Comparison of ENCODE assay signal across 1 cellular context in the genomic region with DNA sequence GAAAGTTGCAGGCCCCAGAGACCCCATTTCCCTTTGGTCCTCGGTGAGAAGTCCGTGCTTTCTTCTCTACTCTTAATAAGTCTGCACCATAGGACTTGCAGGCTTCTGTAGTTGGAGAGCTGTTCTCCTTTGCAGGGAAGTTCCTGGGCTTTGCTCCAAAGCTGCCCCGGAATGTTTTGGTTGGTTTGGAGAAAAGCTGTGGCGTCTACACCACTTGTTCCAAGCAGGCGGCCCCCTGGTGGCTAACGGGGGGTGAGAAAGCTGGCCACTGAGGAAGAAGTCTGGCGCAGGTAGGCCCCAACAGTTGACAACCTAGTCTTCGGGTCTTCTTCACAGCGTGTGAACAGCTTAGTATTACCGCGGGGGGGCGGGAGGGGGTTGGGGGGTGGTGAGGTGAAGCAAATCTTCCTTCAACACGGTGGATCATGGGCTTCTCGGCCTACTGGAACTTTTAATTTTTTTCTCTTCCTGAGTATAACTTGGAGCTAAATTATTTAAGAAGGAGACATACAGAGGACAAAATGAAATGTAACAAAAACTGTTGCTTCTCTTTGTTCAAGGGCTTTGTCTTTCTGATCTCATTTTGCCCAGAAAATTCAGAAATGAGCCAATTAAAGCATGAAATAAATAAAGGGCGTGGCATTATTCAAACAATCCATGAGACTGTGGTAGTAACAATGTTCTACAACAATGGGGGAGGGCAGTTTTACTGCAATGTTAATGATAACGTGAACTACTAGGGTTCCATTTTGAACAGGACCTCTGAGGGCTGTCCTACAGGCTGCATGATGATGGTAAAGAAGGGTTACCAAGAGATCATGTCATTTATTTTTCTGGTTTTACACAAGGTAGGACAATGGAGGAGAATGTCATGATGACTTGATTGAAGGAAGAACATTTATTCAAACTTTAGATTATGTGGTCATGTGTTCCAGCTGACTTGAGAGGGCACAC.
TF ChIP-seq lines count a peak whose summit lies in the region.

No MANE protein-coding gene starts in this region.

TF ChIP-seq in GM23338, 12 proteins besides CTCF, POLR2A, EP300 and RAD21 (continued from another document):
- TF ChIP-seq, protein P1, sequence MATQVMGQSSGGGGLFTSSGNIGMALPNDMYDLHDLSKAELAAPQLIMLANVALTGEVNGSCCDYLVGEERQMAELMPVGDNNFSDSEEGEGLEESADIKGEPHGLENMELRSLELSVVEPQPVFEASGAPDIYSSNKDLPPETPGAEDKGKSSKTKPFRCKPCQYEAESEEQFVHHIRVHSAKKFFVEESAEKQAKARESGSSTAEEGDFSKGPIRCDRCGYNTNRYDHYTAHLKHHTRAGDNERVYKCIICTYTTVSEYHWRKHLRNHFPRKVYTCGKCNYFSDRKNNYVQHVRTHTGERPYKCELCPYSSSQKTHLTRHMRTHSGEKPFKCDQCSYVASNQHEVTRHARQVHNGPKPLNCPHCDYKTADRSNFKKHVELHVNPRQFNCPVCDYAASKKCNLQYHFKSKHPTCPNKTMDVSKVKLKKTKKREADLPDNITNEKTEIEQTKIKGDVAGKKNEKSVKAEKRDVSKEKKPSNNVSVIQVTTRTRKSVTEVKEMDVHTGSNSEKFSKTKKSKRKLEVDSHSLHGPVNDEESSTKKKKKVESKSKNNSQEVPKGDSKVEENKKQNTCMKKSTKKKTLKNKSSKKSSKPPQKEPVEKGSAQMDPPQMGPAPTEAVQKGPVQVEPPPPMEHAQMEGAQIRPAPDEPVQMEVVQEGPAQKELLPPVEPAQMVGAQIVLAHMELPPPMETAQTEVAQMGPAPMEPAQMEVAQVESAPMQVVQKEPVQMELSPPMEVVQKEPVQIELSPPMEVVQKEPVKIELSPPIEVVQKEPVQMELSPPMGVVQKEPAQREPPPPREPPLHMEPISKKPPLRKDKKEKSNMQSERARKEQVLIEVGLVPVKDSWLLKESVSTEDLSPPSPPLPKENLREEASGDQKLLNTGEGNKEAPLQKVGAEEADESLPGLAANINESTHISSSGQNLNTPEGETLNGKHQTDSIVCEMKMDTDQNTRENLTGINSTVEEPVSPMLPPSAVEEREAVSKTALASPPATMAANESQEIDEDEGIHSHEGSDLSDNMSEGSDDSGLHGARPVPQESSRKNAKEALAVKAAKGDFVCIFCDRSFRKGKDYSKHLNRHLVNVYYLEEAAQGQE (IDR thresholded peaks at IDR 0.05; ENCODE audit: unreplicated experiment) = no peak
